10 cellular contexts compared by ENCODE assay signal in the genomic region with DNA sequence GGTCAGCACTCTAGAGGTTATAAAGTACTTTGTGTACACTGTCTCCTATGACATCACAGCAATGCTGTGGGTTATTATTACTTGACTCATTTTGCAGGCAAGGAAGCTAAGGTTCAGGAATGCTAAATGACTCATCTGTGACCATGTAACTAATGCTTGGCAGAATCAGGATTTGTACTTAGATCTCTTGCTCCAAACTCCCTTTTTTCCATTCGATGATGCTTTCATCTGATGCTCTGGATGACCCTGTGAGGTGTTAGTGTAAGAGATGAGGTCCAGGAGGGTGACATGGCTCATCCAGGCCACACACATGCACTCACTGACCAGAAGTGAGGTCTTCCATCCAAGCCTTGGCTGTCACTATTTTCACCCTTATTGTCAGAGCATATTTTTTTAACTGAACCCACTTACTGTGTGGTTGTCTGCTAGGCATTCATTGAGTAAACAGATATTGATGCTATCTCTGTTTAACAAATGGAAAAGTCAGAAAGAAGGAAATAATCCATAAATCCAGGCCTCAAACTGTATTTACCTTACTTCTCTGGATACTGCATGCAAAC. TPM values are rescaled to one million over a fixed set of nuclear protein-coding genes. Genes with fewer than 3 reads are reported as not detected.
DNase-seq lines count a peak whose midpoint lies in the region; ATAC-seq and TF ChIP-seq lines count a peak whose summit lies in the region.
"Had no signal": no experiment of that assay in that cellular context is flagged by ENCODE, and none has a peak within 500 bp of the region (broad histone marks: within the 10 kb centered on the region; RNA-seq: fewer than 3 reads in every experiment).

No MANE protein-coding gene starts in this region.

- H3K4me3 ChIP-seq in mammary epithelial cell (replicated peaks in 1 of 3; ENCODE audit: insufficient read depth in 1 of 3, low read depth in 2 of 3, low read length in 3 of 3): no peak overlapping the region

- no CpG with 5 or more reads among the region's 1 CpG for WGBS in mammary epithelial cell (ENCODE audit: low coverage, missing lambda C conversion rate)

- peak overlapping the region; percentile 14 for H2AFZ ChIP-seq in mammary epithelial cell (ENCODE audit: low read depth, low read length)

- intact Hi-C loops in mammary epithelial cell (cut with micrococcal nuclease) (loop anchor here (2.0 kb wide), 2 partner anchors 35 to 69 kb away; no protein-coding TSS in a partner anchor), cardiac septum (cut with DNase I) (no loop called here)

- H3K36me3 ChIP-seq in mammary epithelial cell (ENCODE audit: insufficient read depth, low read length): no peaks in the 10 kb centered on the region
- H3K36me3 ChIP-seq: neutrophil had no signal

- no peaks in the 10 kb centered on the region for H3K79me2 ChIP-seq in mammary epithelial cell (ENCODE audit: insufficient read depth, low read length)

- DNase-seq in Daoy (ENCODE audit: low read depth): peak; percentile 86
- peak; percentile 99 for DNase-seq in M059J (ENCODE audit: low read depth)
- peak; percentile 95 for DNase-seq in mammary epithelial cell
- no peak for DNase-seq in omental fat pad (ENCODE audit: low spot score)
- DNase-seq in middle frontal gyrus (ENCODE audit: extremely low spot score, low spot score): no peak
- no peak for DNase-seq in cardiac septum (ENCODE audit: low spot score)
- DNase-seq: activated CD4-positive, alpha-beta T cell treated with anti-CD3 and anti-CD28 coated beads for 1 hour had no signal

- no peak for TF ChIP-seq CTCF in mammary epithelial cell (conservative IDR thresholded peaks at IDR 0.05 in 1 of 2, IDR thresholded peaks at IDR 0.05 in 1 of 2; ENCODE audit: extremely low read depth in 1 of 2, insufficient read depth in 1 of 2, low read depth in 1 of 2, low read length in 2 of 2)
- TF ChIP-seq CTCF in omental fat pad (IDR thresholded peaks at IDR 0.05): no peak

- BruUV-seq in mammary epithelial cell (replicated peaks; lab: Mats Ljungman, UMichigan): TSS peak; percentile 22

- CTCF ChIA-PET in mammary epithelial cell (lab: Charles Lee; ENCODE audit: low non-redundant PET): no interaction called here

- in situ Hi-C loops in mammary epithelial cell (cut with MboI; ENCODE audit: low sequenced_read_pairs in 2 of 2): no loop called here

- H3K4me1 ChIP-seq in mammary epithelial cell (ENCODE audit: insufficient read depth, low read length): peaks cover 51% of the 10 kb centered on the region

- H3K9ac ChIP-seq in mammary epithelial cell (ENCODE audit: insufficient read depth, low read length): peak overlapping the region; percentile 58

- peak; percentile 89 for ATAC-seq in omental fat pad (ENCODE audit: low FRiP score)
- no peak for ATAC-seq in GM18867 (IDR thresholded peaks at IDR 0.05; ENCODE audit: unreplicated experiment)
- ATAC-seq in GM21528 (IDR thresholded peaks at IDR 0.05; ENCODE audit: low FRiP score, unreplicated experiment): no peak

- dilution Hi-C loops in mammary epithelial cell (cut with HindIII; ENCODE audit: low sequenced_read_pairs): no loop called here

- H3K4me2 ChIP-seq in mammary epithelial cell (ENCODE audit: insufficient read depth, low read depth, low read length): peak overlapping the region; percentile 61

- peak overlapping the region; percentile 95 for H3K27ac ChIP-seq in mammary epithelial cell (ENCODE audit: insufficient read depth, low read depth, low read length)
- H3K27ac ChIP-seq: neutrophil had no signal

- no peaks in the 10 kb centered on the region for H4K20me1 ChIP-seq in mammary epithelial cell (ENCODE audit: insufficient read depth, low read length)

- H3K9me3 ChIP-seq in mammary epithelial cell (replicated peaks; ENCODE audit: insufficient read depth, low read length): no peaks in the 10 kb centered on the region
- H3K9me3 ChIP-seq: neutrophil had no signal

- no peaks in the 10 kb centered on the region for H3K27me3 ChIP-seq in mammary epithelial cell (ENCODE audit: insufficient read depth, low read length)
- H3K27me3 ChIP-seq: neutrophil had no signal

RNA-seq across cellular contexts. Expression of a gene that starts 59.0 kb away (rescaled TPM):
- not detected in 2 replicates for total RNA-seq in Daoy (2014; rRNA removed; shearing (Covaris generic))
- not detected in 2 replicates for total RNA-seq in M059J (2014; rRNA removed; shearing (Covaris generic))
- total RNA-seq in mammary epithelial cell (not detected), omental fat pad (1 to 10 TPM; 1.8 to 5.8 (median 4.6) TPM), cardiac septum (0.78 TPM)
- polyA plus RNA-seq in mammary epithelial cell: not detected
- not detected for polyA minus RNA-seq in mammary epithelial cell

Comparison
In these comparisons a context has a peak if more than half of its experiments do, and no peak if none do; other contexts are left out.
1. DNase-seq: peak in Daoy (single experiment), M059J (single experiment) and mammary epithelial cell (single experiment); none in omental fat pad (single experiment), middle frontal gyrus (single experiment) and cardiac septum (single experiment).